Comparison of ENCODE assay signal across 11 cellular contexts in the genomic region with DNA sequence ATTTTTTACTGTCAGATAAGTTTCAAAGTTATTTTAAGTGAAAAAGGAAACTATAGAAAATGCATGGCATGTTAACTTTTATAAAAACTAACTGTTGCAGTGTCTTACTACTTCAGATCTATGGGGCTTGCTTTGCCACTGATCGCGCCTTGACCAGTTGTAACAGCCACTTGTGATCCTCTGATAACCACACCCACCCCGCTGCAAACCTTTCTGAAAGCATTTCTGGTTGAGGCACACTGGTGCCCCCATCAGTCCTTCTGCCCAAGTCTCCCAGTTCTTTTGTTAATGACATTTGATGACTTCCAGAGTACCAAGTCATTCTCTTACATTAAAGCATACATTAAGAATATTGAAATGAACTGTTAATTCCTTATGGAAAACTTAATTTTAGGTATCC.
DNase-seq lines count a peak whose midpoint lies in the region; ATAC-seq and FAIRE-seq lines count a peak whose summit lies in the region.
"Had no signal": no experiment of that assay in that cellular context is flagged by ENCODE, and none has a peak within 500 bp of the region (broad histone marks: within the 10 kb centered on the region; RNA-seq: fewer than 3 reads in every experiment).

No MANE protein-coding gene starts in this region.

- DNase-seq in GM18507 (ENCODE audit: extremely low spot score, insufficient read length, low read depth): no peak
- peak; percentile 41 for DNase-seq in NK-92 treated with Interleukin-12 subunit alpha and Interleukin-12 subunit beta, amount 100 ng/mL, for 24 hours (lab: John Stamatoyannopoulos, UW)
- DNase-seq in NCI-H2107 treated with DMSO at 0.1 percent for 48 hours (lab: John Stamatoyannopoulos, UW; ENCODE audit: unreplicated experiment): no peak
- DNase-seq in stimulated activated CD4-positive, alpha-beta T cell treated with anti-CD3 and anti-CD28 coated beads, Interleukin-4, amount 100 ng/mL, for 1 hour: no peak

- H3K9ac ChIP-seq in iPS-18a (ENCODE audit: low read length) (no peak overlapping the region), skeletal muscle satellite cell (ENCODE audit: low read depth, low read length) (no peak overlapping the region)

- no peaks in the 10 kb centered on the region for H3K9me3 ChIP-seq in iPS-18a (ENCODE audit: control insufficient read depth, low read depth, low read length)
- no peaks in the 10 kb centered on the region for H3K9me3 ChIP-seq in skeletal muscle satellite cell (replicated peaks; ENCODE audit: low read length)

- ATAC-seq in GM21576 (IDR thresholded peaks at IDR 0.05; ENCODE audit: unreplicated experiment) (no peak), GM18517 (IDR thresholded peaks at IDR 0.05; ENCODE audit: unreplicated experiment) (no peak)
- ATAC-seq: left lobe of liver had no signal

- FAIRE-seq in GM18507 (lab: Jason Lieb, UNC): peak; percentile 80
- FAIRE-seq: RCC 7860, TTC549 had no signal

- no peak overlapping the region for H3K27ac ChIP-seq in iPS-18a (ENCODE audit: low read length)

- peak overlapping the region; percentile 63 for H3K4me2 ChIP-seq in skeletal muscle satellite cell (ENCODE audit: low read length)

- H3K4me3 ChIP-seq in iPS-18a (ENCODE audit: low read length): peak overlapping the region; percentile 32
- no peak overlapping the region for H3K4me3 ChIP-seq in skeletal muscle satellite cell (ENCODE audit: low read length)

- H3K27me3 ChIP-seq in iPS-18a (ENCODE audit: control insufficient read depth, insufficient read depth, low read length): no peaks in the 10 kb centered on the region
- no peaks in the 10 kb centered on the region for H3K27me3 ChIP-seq in skeletal muscle satellite cell (ENCODE audit: control insufficient read depth, insufficient read depth, low read length)

- H3K4me1 ChIP-seq in iPS-18a (ENCODE audit: control insufficient read depth, low read depth, low read length) (peaks cover 39% of the 10 kb centered on the region), skeletal muscle satellite cell (ENCODE audit: control insufficient read depth, insufficient read depth, low read length) (peaks cover 50% of the 10 kb centered on the region)

- no peaks in the 10 kb centered on the region for H3K36me3 ChIP-seq in iPS-18a (ENCODE audit: control insufficient read depth, low read depth, low read length)
- H3K36me3 ChIP-seq in skeletal muscle satellite cell (ENCODE audit: insufficient read depth, low read length): peaks cover 6% of the 10 kb centered on the region
